Comparison of ENCODE assay signal across 1 cellular context in genomic region chr5:150144211-150144801, GRCh38.
TF ChIP-seq lines count a peak whose summit lies in the region.

No MANE protein-coding gene starts in this region.

TF ChIP-seq in GM23338, 12 proteins besides CTCF, POLR2A, EP300 and RAD21 (continued from another document):
- TF ChIP-seq ZNF462 (CRISPR knock-in tag; IDR thresholded peaks at IDR 0.05) (no peak), JUNB (IDR thresholded peaks at IDR 0.05; ENCODE audit: unreplicated experiment) (no peak), ETS1 (IDR thresholded peaks at IDR 0.05) (no peak), ZNF114 (CRISPR knock-in tag; IDR thresholded peaks at IDR 0.05) (no peak), ZNF331 (CRISPR knock-in tag; IDR thresholded peaks at IDR 0.05; ENCODE audit: low read depth) (no peak), EZH2phosphoT487 (IDR thresholded peaks at IDR 0.05; ENCODE audit: unreplicated experiment) (no peak), CREB1 (CRISPR knock-in tag; IDR thresholded peaks at IDR 0.05; ENCODE audit: low read depth) (no peak), REST (IDR thresholded peaks at IDR 0.05; ENCODE audit: unreplicated experiment) (no peak), NANOG (IDR thresholded peaks at IDR 0.05; ENCODE audit: borderline replicate concordance) (no peak), EZH2 (IDR thresholded peaks at IDR 0.05; ENCODE audit: low read depth, unreplicated experiment) (no peak)
